Comparison of ENCODE assay signal across 12 cellular contexts in genomic region chr16:11139624-11140375, GRCh38.
DNase-seq lines count a peak whose midpoint lies in the region; ATAC-seq, FAIRE-seq and TF ChIP-seq lines count a peak whose summit lies in the region.
"Had no signal": no experiment of that assay in that cellular context is flagged by ENCODE, and none has a peak within 500 bp of the region (broad histone marks: within the 10 kb centered on the region; RNA-seq: fewer than 3 reads in every experiment).

No MANE protein-coding gene starts in this region.

- no peaks in the 10 kb centered on the region for H3K27me3 ChIP-seq in right lobe of liver
- H3K27me3 ChIP-seq: body of pancreas, left lung, stomach had no signal

- peak overlapping the region; percentile 84 for H3K27ac Mint-ChIP-seq in activated T-helper 17 cell treated with anti-CD3 and anti-CD28 coated beads, Interleukin-2, amount 50 U/mL, for 72 hours

- peaks cover 13% of the 10 kb centered on the region for H3K36me3 Mint-ChIP-seq in activated T-helper 17 cell treated with anti-CD3 and anti-CD28 coated beads, Interleukin-2, amount 50 U/mL, for 72 hours (ENCODE audit: low read depth)

- no peak for TF ChIP-seq CTCF in right lobe of liver (IDR thresholded peaks at IDR 0.05)

- no peak overlapping the region for H3K4me3 ChIP-seq in right lobe of liver
- H3K4me3 ChIP-seq: body of pancreas, left lung, stomach had no signal

- H3K9me3 ChIP-seq in right lobe of liver: no peaks in the 10 kb centered on the region
- H3K9me3 ChIP-seq: body of pancreas, left lung, stomach had no signal

- DNase-seq in stimulated activated CD4-positive, alpha-beta T cell treated with anti-CD3 and anti-CD28 coated beads, Interleukin-12 subunit alpha, Interleukin-12 subunit beta, amount 100 ng/mL, for 48 hours (ENCODE audit: low read depth in 2 of 3, low spot score in 1 of 3): peak in 2 of 3 donors; percentile 14 to 26
- DNase-seq in stimulated activated CD4-positive, alpha-beta T cell treated with anti-CD3 and anti-CD28 coated beads, Interleukin-12 subunit alpha, Interleukin-12 subunit beta, amount 100 ng/mL, for 4 hours: no peak
- no peak for DNase-seq in right lobe of liver
- DNase-seq in urothelium cell line (ENCODE audit: low spot score): peak; percentile 37
- DNase-seq in globus pallidus (ENCODE audit: low spot score): no peak
- no peak for DNase-seq in NCI-H2029 treated with DMSO at 0.1 percent for 48 hours (lab: John Stamatoyannopoulos, UW)
- DNase-seq: body of pancreas, left lung, NCI-H82, stomach had no signal

- ATAC-seq in activated T-helper 17 cell treated with anti-CD3 and anti-CD28 coated beads, Interleukin-2, amount 50 U/mL, for 72 hours (replicated peaks): peak; percentile 70
- peak in 3 of 4 donors; percentile 13 to 53 (median 29) for ATAC-seq in right lobe of liver
- ATAC-seq in HG03378 (IDR thresholded peaks at IDR 0.05; ENCODE audit: unreplicated experiment): no peak
- ATAC-seq: body of pancreas had no signal

- peak overlapping the region; percentile 65 for H3K4me3 Mint-ChIP-seq in activated T-helper 17 cell treated with anti-CD3 and anti-CD28 coated beads, Interleukin-2, amount 50 U/mL, for 72 hours

- no peaks in the 10 kb centered on the region for H3K9me3 Mint-ChIP-seq in activated T-helper 17 cell treated with anti-CD3 and anti-CD28 coated beads, Interleukin-2, amount 50 U/mL, for 72 hours

- H3K4me1 Mint-ChIP-seq in activated T-helper 17 cell treated with anti-CD3 and anti-CD28 coated beads, Interleukin-2, amount 50 U/mL, for 72 hours: peaks cover 18% of the 10 kb centered on the region

- 46% methylated on average over 10 of the region's 13 CpGs for WGBS in right lobe of liver (ENCODE audit: insufficient coverage, low coverage, low lambda C conversion rate, missing lambda C conversion rate)

- no peak for TF ChIP-seq POLR2A in right lobe of liver (IDR thresholded peaks at IDR 0.05)

- no peak for FAIRE-seq in urothelium cell line (lab: Jason Lieb, UNC)

- no peaks in the 10 kb centered on the region for H3K27me3 Mint-ChIP-seq in activated T-helper 17 cell treated with anti-CD3 and anti-CD28 coated beads, Interleukin-2, amount 50 U/mL, for 72 hours

- H3K27ac ChIP-seq in right lobe of liver: peak overlapping the region in 1 of 3 donors; percentile 3
- H3K27ac ChIP-seq: body of pancreas, left lung, stomach had no signal

- H3K36me3 ChIP-seq in right lobe of liver: peaks cover 0 to 2% (median 0%) of the 10 kb centered on the region in 4 donors
- H3K36me3 ChIP-seq: left lung had no signal

- H3K4me1 ChIP-seq in right lobe of liver: peaks cover 0 to 20% (median 10%) of the 10 kb centered on the region in 4 donors
- H3K4me1 ChIP-seq: body of pancreas had no signal

- intact Hi-C loops in right lobe of liver (cut with DNase I): no loop called here

Comparison
In these comparisons a context has a peak if more than half of its experiments do, and no peak if none do; other contexts are left out.
1. DNase-seq: peak in stimulated activated CD4-positive, alpha-beta T cell treated with anti-CD3 and anti-CD28 coated beads, Interleukin-12 subunit alpha, Interleukin-12 subunit beta, amount 100 ng/mL, for 48 hours (2 of 3) and urothelium cell line (single experiment); none in stimulated activated CD4-positive, alpha-beta T cell treated with anti-CD3 and anti-CD28 coated beads, Interleukin-12 subunit alpha, Interleukin-12 subunit beta, amount 100 ng/mL, for 4 hours (single experiment), right lobe of liver (0 of 3), globus pallidus (single experiment) and NCI-H2029 treated with DMSO at 0.1 percent for 48 hours (single experiment).